ENCODE assay signal across 1 cellular context in the genomic region with DNA sequence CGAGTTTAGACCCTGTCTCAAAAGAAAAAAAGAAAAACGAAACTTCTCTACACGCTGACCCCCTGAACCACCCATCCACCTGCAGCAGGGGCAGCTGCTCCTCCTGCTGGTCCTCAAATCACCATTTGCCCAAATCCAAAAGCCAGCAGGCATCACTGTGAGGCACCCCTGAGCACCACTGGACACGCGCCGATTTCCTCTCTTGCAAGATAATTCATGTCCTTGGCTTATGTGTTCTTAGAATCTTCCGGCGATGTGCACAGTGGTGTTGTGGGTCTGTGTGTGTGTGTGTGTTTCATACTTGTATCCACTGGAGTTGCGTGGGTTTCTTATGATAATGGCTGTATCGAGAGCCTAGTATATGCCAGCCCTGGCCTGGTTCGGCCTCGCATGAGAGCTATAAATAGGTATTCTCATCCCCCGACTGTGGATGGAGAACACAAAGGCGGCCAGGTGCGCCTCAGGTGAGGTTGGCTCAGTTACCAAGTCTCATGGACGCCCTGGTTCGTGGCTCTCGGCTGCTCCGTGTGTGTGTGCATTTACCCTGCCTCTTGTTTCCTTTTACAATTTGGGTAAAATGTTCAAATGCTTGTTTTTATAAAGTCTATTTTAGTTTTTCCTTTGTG.
TF ChIP-seq lines count a peak whose summit lies in the region.

No MANE protein-coding gene starts in this region.

TF ChIP-seq in GM23338, 12 proteins besides CTCF, POLR2A, EP300 and RAD21 (continued from another document):
- TF ChIP-seq ZNF462 (CRISPR knock-in tag; IDR thresholded peaks at IDR 0.05), result no peak
- TF ChIP-seq STAT1 (IDR thresholded peaks at IDR 0.05; ENCODE audit: unreplicated experiment), result no peak
- TF ChIP-seq CREB1 (CRISPR knock-in tag; IDR thresholded peaks at IDR 0.05; ENCODE audit: low read depth), result no peak
- TF ChIP-seq REST (IDR thresholded peaks at IDR 0.05; ENCODE audit: unreplicated experiment), result no peak
- no peak for TF ChIP-seq ETS1 (IDR thresholded peaks at IDR 0.05)
- TF ChIP-seq POLR2AphosphoS5 (IDR thresholded peaks at IDR 0.05; ENCODE audit: low read depth), result no peak
- no peak for TF ChIP-seq EZH2 (IDR thresholded peaks at IDR 0.05; ENCODE audit: low read depth, unreplicated experiment)
TF ChIP-seq in GM23338: peak in this region for 0.
